Comparison of ENCODE assay signal across 23 cellular contexts in the genomic region with DNA sequence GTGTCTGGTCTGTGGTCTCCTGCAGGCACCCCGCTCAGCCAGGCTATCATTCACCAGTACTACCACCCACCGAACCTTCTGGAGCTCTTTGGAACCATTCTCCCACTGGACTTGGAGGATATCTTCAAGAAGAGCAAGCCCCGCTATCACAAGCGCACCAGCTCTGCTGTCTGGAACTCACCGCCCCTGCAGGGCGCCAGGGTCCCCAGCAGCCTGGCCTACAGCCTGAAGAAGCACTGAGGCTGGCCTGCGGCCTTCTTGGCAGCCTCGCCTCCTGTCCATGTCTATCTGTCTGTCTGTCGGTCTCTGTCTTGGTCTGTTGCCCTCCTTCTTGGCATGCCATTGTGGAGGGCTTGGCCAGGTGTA. TPM values are rescaled to one million over a fixed set of nuclear protein-coding genes. Genes with fewer than 3 reads are reported as not detected.
DNase-seq lines count a peak whose midpoint lies in the region; TF ChIP-seq lines count a peak whose summit lies in the region.
"Had no signal": no experiment of that assay in that cellular context is flagged by ENCODE, and none has a peak within 500 bp of the region (broad histone marks: within the 10 kb centered on the region; RNA-seq: fewer than 3 reads in every experiment).

No MANE protein-coding gene starts in this region.

- TF ChIP-seq CTCF in Peyer's patch (IDR thresholded peaks at IDR 0.05) (no peak), type B pancreatic cell (conservative IDR thresholded peaks at IDR 0.05) (no peak)

- H3K4me1 ChIP-seq in Peyer's patch: no peaks in the 10 kb centered on the region

- no peak overlapping the region for H3K4me3 ChIP-seq in Peyer's patch

- H3K27me3 Mint-ChIP-seq in type B pancreatic cell: no peaks in the 10 kb centered on the region
- H3K27me3 Mint-ChIP-seq: CD8-positive, alpha-beta memory T cell had no signal

- H3K4me3 Mint-ChIP-seq in type B pancreatic cell: no peak overlapping the region

- no peaks in the 10 kb centered on the region for H3K27me3 ChIP-seq in Peyer's patch

- peaks cover 21% of the 10 kb centered on the region for H3K36me3 Mint-ChIP-seq in type B pancreatic cell

- no peaks in the 10 kb centered on the region for H3K4me1 Mint-ChIP-seq in type B pancreatic cell (ENCODE audit: unreplicated experiment)
- H3K4me1 Mint-ChIP-seq: CD8-positive, alpha-beta memory T cell had no signal

- peaks cover 0 to 59% (median 0%) of the 10 kb centered on the region in 3 donors for H3K36me3 ChIP-seq in Peyer's patch

- H3K9me3 ChIP-seq in Peyer's patch: no peaks in the 10 kb centered on the region

- H3K27ac Mint-ChIP-seq in type B pancreatic cell: no peak overlapping the region

- H3K9me3 Mint-ChIP-seq in type B pancreatic cell: no peaks in the 10 kb centered on the region
- H3K9me3 Mint-ChIP-seq: CD8-positive, alpha-beta memory T cell had no signal

- no peak for TF ChIP-seq POLR2A in Peyer's patch (IDR thresholded peaks at IDR 0.05)

- peak; percentile 36 for DNase-seq in activated CD8-positive, alpha-beta memory T cell treated with anti-CD3 and anti-CD28 coated beads, Interleukin-2, amount 50 U/mL, for 48 hours
- DNase-seq in activated CD8-positive, alpha-beta memory T cell treated with anti-CD3 and anti-CD28 coated beads, Interleukin-2, amount 50 U/mL, for 4 hours: no peak
- DNase-seq in Peyer's patch: peak in 2 of 3 donors; percentile 3 to 27
- DNase-seq in islet precursor cell: peak; percentile 32
- peak; percentile 54 for DNase-seq in type B pancreatic cell (ENCODE audit: extremely low spot score, unreplicated experiment)
- no peak for DNase-seq in SKM-1 (lab: John Stamatoyannopoulos, UW; ENCODE audit: unreplicated experiment)
- DNase-seq in DMS153 (lab: John Stamatoyannopoulos, UW): no peak
- DNase-seq: Calu3; CD8-positive, alpha-beta memory T cell; DMS53; EL; GF-D8; GOT3; HCEC 1CT; IMR-90; NCI-H1105; NCI-H146; NCI-H2029 treated with DMSO at 0.1 percent for 48 hours; NCI-H226; NCI-H510A treated with DMSO at 0.1 percent for 48 hours; NCI-H748 treated with DMSO at 0.1 percent for 48 hours had no signal

- no peak overlapping the region for H3K27ac ChIP-seq in Peyer's patch
- H3K27ac ChIP-seq: C4-2B, KMS-11 had no signal

RNA-seq across cellular contexts. Expression of a gene that starts 27.9 kb away (rescaled TPM):
- total RNA-seq in Peyer's patch: 100 to 1,000 TPM in 1 of 4 donors, 10 to 100 TPM in 3; 21.4 to 120 (median 31.4) TPM
- total RNA-seq in type B pancreatic cell (ENCODE audit: low replicate concordance): 38.8 and 96.7 TPM in 2 replicates

RNA-seq across cellular contexts. Expression of a gene that starts 38.3 kb away (rescaled TPM):
- total RNA-seq in Peyer's patch (not detected), type B pancreatic cell (ENCODE audit: low replicate concordance) (not detected in 2 replicates)
- total RNA-seq: Calu3; CD8-positive, alpha-beta memory T cell; IMR-90 had no signal

RNA-seq across cellular contexts. Expression of a gene that starts 56.8 kb away (rescaled TPM):
- total RNA-seq in Peyer's patch (1 to 10 TPM in 1 of 4 donors, not detected in 3; 4.4 TPM), type B pancreatic cell (ENCODE audit: low replicate concordance) (not detected in 2 replicates)
- total RNA-seq: Calu3; CD8-positive, alpha-beta memory T cell; IMR-90 had no signal

Comparison
In these comparisons a context has a peak if more than half of its experiments do, and no peak if none do; other contexts are left out.
1. DNase-seq: peak in activated CD8-positive, alpha-beta memory T cell treated with anti-CD3 and anti-CD28 coated beads, Interleukin-2, amount 50 U/mL, for 48 hours (single experiment), Peyer's patch (2 of 3), islet precursor cell (single experiment) and type B pancreatic cell (single experiment); none in activated CD8-positive, alpha-beta memory T cell treated with anti-CD3 and anti-CD28 coated beads, Interleukin-2, amount 50 U/mL, for 4 hours (single experiment), SKM-1 (single experiment) and DMS153 (single experiment).